8 cellular contexts compared by ENCODE assay signal in genomic region chr1:162696286-162696862, GRCh38.
DNase-seq lines count a peak whose midpoint lies in the region; ATAC-seq and TF ChIP-seq lines count a peak whose summit lies in the region.

No MANE protein-coding gene starts in this region.

- H3K9me3 ChIP-seq in tibial nerve = no peaks in the 10 kb centered on the region

- no peaks in the 10 kb centered on the region for H3K36me3 ChIP-seq in tibial nerve

- no peak for TF ChIP-seq CTCF in tibial nerve (IDR thresholded peaks at IDR 0.05)

- H3K27ac ChIP-seq in cingulate gyrus (ENCODE audit: low read depth, low read length) (peak overlapping the region; percentile 31), tibial nerve (peak overlapping the region; percentile 21 to 87 (median 76))

- H3K4me1 ChIP-seq in tibial nerve = peaks cover 3 to 52% (median 17%) of the 10 kb centered on the region in 4 donors

- TF ChIP-seq EP300 in tibial nerve (IDR thresholded peaks at IDR 0.05) = peak in 1 of 2 donors; percentile 78

- 20 to 23% methylated on average over 5 of the region's 5 CpGs for WGBS in tibial nerve, 2 donors

- no peaks in the 10 kb centered on the region for H3K27me3 ChIP-seq in tibial nerve

- H3K4me3 ChIP-seq in tibial nerve = no peak overlapping the region

- TF ChIP-seq POLR2A in tibial nerve (IDR thresholded peaks at IDR 0.05) = peak in 1 of 2 donors; percentile 26

- ATAC-seq in left lobe of liver (peak; percentile 89), GM21447 (IDR thresholded peaks at IDR 0.05; ENCODE audit: unreplicated experiment) (no peak), HG02885 (IDR thresholded peaks at IDR 0.05; ENCODE audit: poor library complexity, unreplicated experiment) (no peak)

- DNase-seq in ELR (ENCODE audit: low read depth) (peak; percentile 84), NCI-H460 (ENCODE audit: extremely low read depth, low read depth) (peak; percentile 63), left lobe of liver (ENCODE audit: low spot score) (no peak), tibial nerve (ENCODE audit: low spot score in 2 of 2) (peak; percentile 57 to 64)
- DNase-seq in stimulated activated CD4-positive, alpha-beta T cell treated with anti-CD3 and anti-CD28 coated beads, Interleukin-2, amount 100 ng/mL, for 48 hours = no peak

Comparison
In these comparisons a context has a peak if more than half of its experiments do, and no peak if none do; other contexts are left out.
1. DNase-seq: peak in ELR (single experiment), NCI-H460 (single experiment) and tibial nerve (2 of 2); none in left lobe of liver (single experiment) and stimulated activated CD4-positive, alpha-beta T cell treated with anti-CD3 and anti-CD28 coated beads, Interleukin-2, amount 100 ng/mL, for 48 hours (0 of 2).